ENCODE assay signal across 11 cellular contexts in the genomic region with DNA sequence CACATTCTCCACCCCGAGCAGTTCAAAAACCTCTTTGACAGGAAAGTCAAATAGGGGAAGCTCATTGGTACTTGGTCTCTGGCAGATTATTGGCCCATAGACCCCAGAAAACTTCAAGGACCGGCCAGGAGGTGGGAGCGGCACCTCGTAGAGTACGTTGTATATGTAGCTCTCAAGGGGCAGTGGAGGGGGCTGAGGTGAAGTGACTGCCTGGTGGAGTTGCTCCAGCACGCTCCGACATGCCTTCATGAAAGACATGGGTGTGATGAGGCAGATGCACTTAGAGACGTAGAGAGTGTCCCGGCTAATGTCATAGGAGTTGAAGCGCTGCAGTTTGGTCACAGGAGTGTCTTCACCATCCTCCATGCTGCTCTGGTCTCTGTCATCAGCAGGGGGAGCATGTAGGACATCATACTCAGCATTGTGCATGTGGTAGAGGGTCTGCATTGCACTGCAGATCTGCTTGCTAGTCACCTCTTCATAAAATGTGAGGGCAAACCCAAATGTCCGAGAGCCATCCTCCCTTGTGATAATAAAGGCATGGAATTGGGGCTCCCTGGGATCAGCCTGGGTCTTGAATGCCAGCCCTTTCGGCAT.
DNase-seq lines count a peak whose midpoint lies in the region; ATAC-seq and TF ChIP-seq lines count a peak whose summit lies in the region.
"Had no signal": no experiment of that assay in that cellular context is flagged by ENCODE, and none has a peak within 500 bp of the region (broad histone marks: within the 10 kb centered on the region; RNA-seq: fewer than 3 reads in every experiment).

No MANE protein-coding gene starts in this region.

- DNase-seq in Right ventricle myocardium superior (no peak), right atrium auricular region (ENCODE audit: low spot score) (no peak), SK-N-DZ (ENCODE audit: low spot score) (peak; percentile 30), left cardiac atrium (no peak), iPS-NIHi11 (ENCODE audit: low spot score) (no peak), NCI-H510A treated with DMSO at 0.1 percent for 48 hours (lab: John Stamatoyannopoulos, UW) (no peak)
- DNase-seq: NCI-H2029 treated with DMSO at 0.1 percent for 48 hours had no signal

- intact Hi-C loops in Right ventricle myocardium superior (cut with DNase I) (no loop called here), left cardiac atrium (cut with DNase I) (loop anchor here in 1 of 2 donors (10.0 kb wide), 1 partner anchor 201 kb away; no protein-coding TSS in a partner anchor)

- ATAC-seq in Right ventricle myocardium superior (ENCODE audit: poor library complexity) = peak; percentile 49
- peak; percentile 61 to 76 for ATAC-seq in left cardiac atrium
- no peak for ATAC-seq in HG02588 (IDR thresholded peaks at IDR 0.05; ENCODE audit: unreplicated experiment)
- ATAC-seq in GM18520 (IDR thresholded peaks at IDR 0.05; ENCODE audit: unreplicated experiment) = no peak

- H3K4me1 ChIP-seq in right atrium auricular region = peaks cover 0 to 38% of the 10 kb centered on the region in 2 donors
- H3K4me1 ChIP-seq: parathyroid adenoma had no signal

- H3K4me3 ChIP-seq in right atrium auricular region = no peak overlapping the region
- H3K4me3 ChIP-seq: BLaER1 treated with 17β-estradiol and CSF1 and Interleukin-3, amounts not matched to agents 10 nM and 100 nM had no signal

- no peak overlapping the region for H3K27ac ChIP-seq in right atrium auricular region
- H3K27ac ChIP-seq: BLaER1 treated with 17β-estradiol and CSF1 and Interleukin-3, amounts not matched to agents 10 nM and 100 nM; parathyroid adenoma had no signal

- no peaks in the 10 kb centered on the region for H3K27me3 ChIP-seq in right atrium auricular region
- H3K27me3 ChIP-seq: BLaER1 treated with 17β-estradiol and CSF1 and Interleukin-3, amounts not matched to agents 10 nM and 100 nM had no signal

- peak in 1 of 2 donors; percentile 49 for TF ChIP-seq CTCF in right atrium auricular region (IDR thresholded peaks at IDR 0.05)

- peaks cover 20% of the 10 kb centered on the region for H3K36me3 ChIP-seq in right atrium auricular region

- H3K9me3 ChIP-seq in right atrium auricular region = no peaks in the 10 kb centered on the region
- H3K9me3 ChIP-seq: BLaER1 treated with 17β-estradiol and CSF1 and Interleukin-3, amounts not matched to agents 10 nM and 100 nM had no signal

Comparison
In these comparisons a context has a peak if more than half of its experiments do, and no peak if none do; other contexts are left out.
1. ATAC-seq: peak in Right ventricle myocardium superior (single experiment) and left cardiac atrium (2 of 2); none in HG02588 (single experiment) and GM18520 (single experiment).